Comparison of ENCODE assay signal across 27 cellular contexts in the genomic region with DNA sequence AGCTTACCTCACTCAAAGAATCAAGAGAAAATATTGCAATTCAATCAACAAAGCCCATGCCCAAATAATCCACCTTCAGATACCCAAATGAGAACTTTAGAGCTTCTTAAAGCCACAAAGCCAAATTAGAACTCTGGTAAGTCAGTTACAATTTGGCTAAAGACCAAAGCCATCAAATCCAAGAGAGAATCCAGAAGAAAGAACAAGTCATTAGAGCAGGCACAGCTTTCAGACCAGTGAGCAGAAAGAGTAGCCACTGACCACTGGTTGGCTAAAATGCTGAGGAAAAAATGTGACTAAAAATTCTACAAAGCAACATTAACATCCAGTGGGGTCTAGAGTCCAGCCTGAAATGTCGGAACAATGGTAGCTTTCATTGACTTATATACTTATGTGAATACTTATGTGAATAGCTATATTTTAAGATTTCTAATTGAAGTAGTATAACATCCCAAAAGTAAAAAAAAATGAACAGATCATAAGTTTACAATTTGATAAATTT.
"Had no signal": no experiment of that assay in that cellular context is flagged by ENCODE, and none has a peak within 500 bp of the region (broad histone marks: within the 10 kb centered on the region; RNA-seq: fewer than 3 reads in every experiment).

No MANE protein-coding gene starts in this region.

- H3K36me3 ChIP-seq: colonic mucosa, esophagus muscularis mucosa, esophagus squamous epithelium, gastrocnemius medialis, gastroesophageal sphincter, heart left ventricle, heart right ventricle had no signal

- ATAC-seq: effector memory CD8-positive, alpha-beta T cell; esophagus mucosa; foreskin keratinocyte; gastrocnemius medialis; gastroesophageal sphincter; heart left ventricle; heart right ventricle had no signal

- H3K27me3 ChIP-seq: colonic mucosa, esophagus squamous epithelium, heart left ventricle had no signal

- H3K27ac ChIP-seq: colonic mucosa, coronary artery, dorsolateral prefrontal cortex, epithelial cell of prostate, esophagus muscularis mucosa, esophagus squamous epithelium, foreskin keratinocyte, gastrocnemius medialis, gastroesophageal sphincter, heart left ventricle, heart right ventricle had no signal

- H3K4me1 ChIP-seq: colonic mucosa, esophagus muscularis mucosa, esophagus squamous epithelium, foreskin keratinocyte, gastrocnemius medialis, gastroesophageal sphincter, heart right ventricle had no signal

- H3K4me3 ChIP-seq: colonic mucosa, coronary artery, dorsolateral prefrontal cortex, esophagus muscularis mucosa, esophagus squamous epithelium, gastrocnemius medialis, gastroesophageal sphincter, heart left ventricle, heart right ventricle had no signal

- FAIRE-seq: colon, endometrium, endothelial cell of umbilical vein, frontal cortex had no signal

- DNase-seq: colonic mucosa; cortex of kidney; dermis blood vessel endothelial cell; dorsolateral prefrontal cortex; effector CD4-positive, alpha-beta T cell; effector CD8-positive, alpha-beta T cell; effector memory CD4-positive, alpha-beta T cell; effector memory CD8-positive, alpha-beta T cell; endodermal cell; erythroblast; esophagus squamous epithelium; foreskin fibroblast; foreskin keratinocyte; gastrocnemius medialis; glutamatergic neuron; head of caudate nucleus; heart left ventricle; heart right ventricle had no signal

- H3K9me3 ChIP-seq: colonic mucosa, esophagus squamous epithelium, gastrocnemius medialis had no signal
